15 cellular contexts compared by ENCODE assay signal in genomic region chr4:130395871-130396270, GRCh38.
A peak's percentile ranks its signal among the peaks of the same experiment; 100 is the strongest.
DNase-seq lines count a peak whose midpoint lies in the region; ATAC-seq and TF ChIP-seq lines count a peak whose summit lies in the region.
"Had no signal": no experiment of that assay in that cellular context is flagged by ENCODE, and none has a peak within 500 bp of the region (broad histone marks: within the 10 kb centered on the region; RNA-seq: fewer than 3 reads in every experiment).

No MANE protein-coding gene starts in this region.

- peaks cover 8% of the 10 kb centered on the region for H3K4me1 Mint-ChIP-seq in MCF 10A (ENCODE audit: insufficient read depth, unreplicated experiment)
- H3K4me1 Mint-ChIP-seq: memory B cell had no signal

- no peaks in the 10 kb centered on the region for H3K9me3 Mint-ChIP-seq in MCF 10A (ENCODE audit: unreplicated experiment)

- peak; percentile 58 for DNase-seq in MCF 10A (ENCODE audit: unreplicated experiment)
- DNase-seq in breast epithelium (ENCODE audit: low spot score in 2 of 2) = no peak
- DNase-seq in astrocyte of the hippocampus (ENCODE audit: low read depth, low spot score) = peak; percentile 36
- DNase-seq in foreskin fibroblast = peak; percentile 68 to 78
- no peak for DNase-seq in GM20000 (ENCODE audit: low spot score)
- DNase-seq in cerebellar nuclear complex (lab: John Stamatoyannopoulos, UW) = no peak
- no peak for DNase-seq in Kasumi-1 (lab: John Stamatoyannopoulos, UW)
- DNase-seq: activated gamma-delta T cell, H7 had no signal

- H3K36me3 ChIP-seq in breast epithelium = no peaks in the 10 kb centered on the region
- H3K36me3 ChIP-seq: neutrophil had no signal

- ATAC-seq in HG02852 (IDR thresholded peaks at IDR 0.05; ENCODE audit: unreplicated experiment) = no peak

- no peaks in the 10 kb centered on the region for H3K27me3 ChIP-seq in breast epithelium
- H3K27me3 ChIP-seq: neutrophil had no signal

- no TSS peak for BruUV-seq in MCF 10A (replicated peaks; lab: Mats Ljungman, UMichigan)

- H3K36me3 Mint-ChIP-seq in MCF 10A (ENCODE audit: insufficient read depth, unreplicated experiment) = no peaks in the 10 kb centered on the region
- H3K36me3 Mint-ChIP-seq: memory B cell had no signal

- H3K27ac ChIP-seq in breast epithelium = no peak overlapping the region
- H3K27ac ChIP-seq: 22Rv1, neutrophil, SK-N-MC, VCaP had no signal

- intact Hi-C loops in MCF 10A (cut with micrococcal nuclease) (no loop called here), breast epithelium (cut with DNase I; ENCODE audit: low total_unique reads) (no loop called here)

- no peak overlapping the region for H3K27ac Mint-ChIP-seq in MCF 10A (ENCODE audit: low read depth, unreplicated experiment)
- H3K27ac Mint-ChIP-seq: memory B cell had no signal

- TF ChIP-seq CTCF in MCF 10A (IDR thresholded peaks at IDR 0.05; ENCODE audit: unreplicated experiment) (no peak), breast epithelium (IDR thresholded peaks at IDR 0.05) (no peak), foreskin fibroblast (IDR thresholded peaks at IDR 0.05; ENCODE audit: low read depth, low read length) (no peak), GM20000 (IDR thresholded peaks at IDR 0.05; ENCODE audit: extremely low read depth, missing control alignments) (no peak)

- POLR2A ChIA-PET in MCF 10A (lab: Yijun Ruan, JAX) = no interaction called here

- no peak for TF ChIP-seq POLR2A in breast epithelium (IDR thresholded peaks at IDR 0.05)

- CTCF ChIA-PET in MCF 10A (lab: Yijun Ruan, JAX) = no interaction called here

- H3K4me1 ChIP-seq in breast epithelium = no peaks in the 10 kb centered on the region

- H3K4me3 Mint-ChIP-seq in MCF 10A (ENCODE audit: unreplicated experiment) = no peak overlapping the region
- H3K4me3 Mint-ChIP-seq: memory B cell had no signal

- H3K4me3 ChIP-seq in breast epithelium (no peak overlapping the region), foreskin fibroblast (ENCODE audit: low read depth in 1 of 2, low read length in 2 of 2) (no peak overlapping the region)
- H3K4me3 ChIP-seq: SK-N-MC had no signal

- no peaks in the 10 kb centered on the region for H3K27me3 Mint-ChIP-seq in MCF 10A (ENCODE audit: insufficient read depth, unreplicated experiment)
- H3K27me3 Mint-ChIP-seq: memory B cell had no signal

- H3K9me3 ChIP-seq in breast epithelium = no peaks in the 10 kb centered on the region
- H3K9me3 ChIP-seq: neutrophil had no signal

Comparison
In these comparisons a context has a peak if more than half of its experiments do, and no peak if none do; other contexts are left out.
1. DNase-seq: peak in MCF 10A (single experiment), astrocyte of the hippocampus (single experiment) and foreskin fibroblast (2 of 2); none in breast epithelium (0 of 2), GM20000 (single experiment), cerebellar nuclear complex (0 of 2) and Kasumi-1 (0 of 2).